Comparison of ENCODE assay signal across 27 cellular contexts in the genomic region with DNA sequence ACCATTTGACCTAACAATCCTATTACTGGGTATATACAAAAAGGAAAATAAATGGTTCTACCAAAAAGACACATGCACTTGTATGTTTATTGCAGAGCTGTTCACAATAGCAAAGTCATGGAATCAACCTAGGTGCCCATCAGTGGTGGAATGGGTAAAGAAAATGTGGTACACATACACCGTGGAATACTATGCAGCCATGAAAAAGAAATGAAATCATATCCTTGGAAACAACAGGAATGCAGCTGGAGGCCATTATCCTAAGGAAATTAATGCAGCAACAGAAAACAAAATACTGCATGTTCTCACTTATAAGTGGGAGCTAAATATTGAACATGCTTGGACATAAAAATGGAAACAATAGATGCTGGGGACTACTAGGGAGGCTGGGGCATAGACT.
"Had no signal": no experiment of that assay in that cellular context is flagged by ENCODE, and none has a peak within 500 bp of the region (broad histone marks: within the 10 kb centered on the region; RNA-seq: fewer than 3 reads in every experiment).

No MANE protein-coding gene starts in this region.

- FAIRE-seq: urothelium cell line had no signal

- DNase-seq: stimulated activated CD4-positive, alpha-beta T cell treated with anti-CD3 and anti-CD28 coated beads, Interleukin-2, amount 100 ng/mL, for 48 hours; stimulated activated CD4-positive, alpha-beta T cell treated with anti-CD3 and anti-CD28 coated beads, Interleukin-4, amount 100 ng/mL, for 1 hour; stimulated activated CD4-positive, alpha-beta T cell treated with anti-CD3 and anti-CD28 coated beads, Interleukin-4, amount 100 ng/mL, for 24 hours; stimulated activated CD4-positive, alpha-beta T cell treated with anti-CD3 and anti-CD28 coated beads, Interleukin-4, amount 100 ng/mL, for 4 hours; stimulated activated CD8-positive, alpha-beta memory T cell treated with anti-CD3 and anti-CD28 coated beads, Interleukin-4, amount 100 ng/mL, for 48 hours; stimulated activated naive B cell treated with anti-CD40 and anti-IgM and Interleukin-4, amounts not matched to agents 10 μg/mL and 1 μg/mL and 100 μg/mL, for 72 hours; stimulated activated naive CD4-positive, alpha-beta T cell; stimulated activated naive CD4-positive, alpha-beta T cell treated with Interleukin-2 at 50 U/mL for 16 hours; stimulated activated naive CD8-positive, alpha-beta T cell treated with anti-CD3 and anti-CD28 coated beads, Interleukin-15, amount 100 ng/mL, for 72 hours; stimulated activated naive CD8-positive, alpha-beta T cell treated with anti-CD3 and anti-CD28 coated beads, Interleukin-15, Interleukin-2, amounts not matched to agents 100 U/mL and 50 U/mL, for 24 hours; stomach; substantia nigra; testis; thyroid gland; tibial artery; transverse colon; trophoblast cell; upper lobe of left lung; upper lobe of right lung; uterus had no signal

- H3K27ac ChIP-seq: stomach, suprapubic skin, testis, thoracic aorta, thyroid gland, tibial artery, tibial nerve, transverse colon, upper lobe of left lung, upper lobe of right lung, uterus, vagina had no signal

- H3K4me3 ChIP-seq: stomach, suprapubic skin, testis, thoracic aorta, thyroid gland, tibial artery, tibial nerve, transverse colon, upper lobe of left lung, upper lobe of right lung, uterus, vagina had no signal

- H3K36me3 ChIP-seq: stomach, suprapubic skin, thoracic aorta, thyroid gland, tibial artery, tibial nerve, transverse colon, upper lobe of left lung, upper lobe of right lung, uterus, vagina had no signal

- ATAC-seq: stimulated activated effector memory CD8-positive, alpha-beta T cell treated with anti-CD3 and anti-CD28 coated beads, Interleukin-12 subunit alpha, Interleukin-12 subunit beta, amount 100 ng/mL, for 72 hours; stimulated activated memory B cell treated with anti-CD40 and anti-IgM and Interleukin-4, amounts not matched to agents 10 μg/mL and 1 μg/mL and 100 μg/mL, for 72 hours; stimulated activated naive B cell treated with anti-CD40 and anti-IgM and Interleukin-4, amounts not matched to agents 10 μg/mL and 1 μg/mL and 100 μg/mL, for 72 hours; stimulated activated naive CD8-positive, alpha-beta T cell treated with anti-CD3 and anti-CD28 coated beads, Interleukin-15, amount 100 ng/mL, for 72 hours; stimulated activated naive CD8-positive, alpha-beta T cell treated with anti-CD3 and anti-CD28 coated beads, Interleukin-15, Interleukin-2, amounts not matched to agents 100 U/mL and 50 U/mL, for 24 hours; upper lobe of right lung had no signal

- H3K4me1 ChIP-seq: stomach, suprapubic skin, testis, thyroid gland, tibial artery, tibial nerve, transverse colon, upper lobe of left lung, upper lobe of right lung, uterus, vagina had no signal

- H3K9me3 ChIP-seq: testis, thyroid gland had no signal

- H3K27me3 ChIP-seq: stomach, suprapubic skin, testis, thyroid gland, tibial artery, tibial nerve, transverse colon, upper lobe of left lung, upper lobe of right lung, uterus, vagina had no signal
